In the genomic region with DNA sequence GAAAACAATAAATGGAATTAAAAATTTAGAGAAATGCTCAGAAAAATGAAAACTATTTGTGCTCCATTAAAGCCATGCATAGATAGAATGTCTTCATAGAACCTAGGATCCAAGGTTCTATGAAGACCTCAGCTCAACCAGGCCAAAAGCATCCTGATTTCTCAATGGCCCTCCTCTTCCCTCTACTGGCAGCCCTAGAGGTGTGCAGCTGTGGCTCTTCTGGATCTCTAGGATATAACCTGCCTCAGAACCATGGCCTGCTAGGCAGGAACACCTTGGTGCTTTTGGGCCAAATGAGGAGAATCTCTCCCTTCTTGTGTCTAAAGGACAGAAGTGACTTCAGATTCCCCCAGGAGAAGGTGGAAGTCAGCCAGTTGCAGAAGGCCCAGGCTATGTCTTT, we compare ENCODE assay signal across 8 cellular contexts. TPM values are rescaled to one million over a fixed set of nuclear protein-coding genes. Genes with fewer than 3 reads are reported as not detected.
DNase-seq lines count a peak whose midpoint lies in the region; ATAC-seq and TF ChIP-seq lines count a peak whose summit lies in the region.

No MANE protein-coding gene starts in this region.

- H3K27ac ChIP-seq in CD4-positive, CD25-positive, alpha-beta regulatory T cell (ENCODE audit: insufficient read depth, low read length, poor library complexity, severe bottlenecking), result no peak overlapping the region
- H3K27ac ChIP-seq in PC-9, result no peak overlapping the region
- no peak overlapping the region for H3K27ac ChIP-seq in endodermal cell (ENCODE audit: low read depth, low read length)
- H3K27ac ChIP-seq in neutrophil, result no peak overlapping the region

- TF ChIP-seq CTCF in PC-9 (conservative IDR thresholded peaks at IDR 0.05), result peak; percentile 65
- TF ChIP-seq CTCF in endodermal cell (conservative IDR thresholded peaks at IDR 0.05), result peak; percentile 92
- TF ChIP-seq CTCF in neutrophil (IDR thresholded peaks at IDR 0.05), result peak; percentile 22

- intact Hi-C loops in PC-9 (cut with micrococcal nuclease; ENCODE audit: unreplicated experiment), result no loop called here
- intact Hi-C loops in activated T-helper 1 cell treated with anti-CD3 and anti-CD28 coated beads, Interleukin-12 subunit alpha, Interleukin-12 subunit beta, Interleukin-2, Interleukin-4 antibody, amounts not matched to agents 30 ng/mL and 10 ng/mL and 1 ng/mL, durations not matched to agents 14 hours and 24 hours and 36 hours (cut with micrococcal nuclease), result loop anchor here (1.0 to 2.0 kb wide), 3 partner anchors 129 to 221 kb away; no protein-coding TSS in a partner anchor

- POLR2A ChIA-PET in PC-9 (lab: Charles Lee; ENCODE audit: unreplicated experiment), result interaction anchor here (0.6 kb wide), 1 partner anchor 1865 kb away, joined by 7 read pairs; no protein-coding TSS in a partner anchor

- no TSS peak for BruUV-seq in PC-9 (replicated peaks; lab: Mats Ljungman, UMichigan)

- H3K4me1 ChIP-seq in CD4-positive, CD25-positive, alpha-beta regulatory T cell (ENCODE audit: control insufficient read depth, insufficient read depth, low read length, poor library complexity, severe bottlenecking), result no peaks in the 10 kb centered on the region
- H3K4me1 ChIP-seq in PC-9 (replicated peaks; ENCODE audit: insufficient read depth) (peaks cover 14% of the 10 kb centered on the region), endodermal cell (ENCODE audit: control insufficient read depth, insufficient read depth, low read length) (no peaks in the 10 kb centered on the region), neutrophil (ENCODE audit: control insufficient read depth in 1 of 2, insufficient read depth in 1 of 2, low read depth in 1 of 2, low read length in 1 of 2) (no peaks in the 10 kb centered on the region)

- peak in 2 of 3 donors; percentile 5 to 36 for DNase-seq in CD4-positive, CD25-positive, alpha-beta regulatory T cell
- DNase-seq in PC-9 (no peak), endodermal cell (peak; percentile 71), ureter (ENCODE audit: low spot score) (no peak)
- no peak for DNase-seq in activated T-helper 1 cell treated with anti-CD3 and anti-CD28 coated beads, Interleukin-12 subunit alpha, Interleukin-12 subunit beta, Interleukin-2, Interleukin-4 antibody, amounts not matched to agents 30 ng/mL and 10 ng/mL and 1 ng/mL, durations not matched to agents 14 hours and 24 hours and 36 hours (ENCODE audit: low spot score)

- peaks cover 3% of the 10 kb centered on the region for H3K27me3 ChIP-seq in CD4-positive, CD25-positive, alpha-beta regulatory T cell (ENCODE audit: control insufficient read depth, insufficient read depth, low read length)
- H3K27me3 ChIP-seq in PC-9 (ENCODE audit: insufficient read depth, low read depth) (no peaks in the 10 kb centered on the region), endodermal cell (ENCODE audit: control insufficient read depth, insufficient read depth, low read length, poor library complexity, severe bottlenecking) (no peaks in the 10 kb centered on the region), neutrophil (peaks cover 5% of the 10 kb centered on the region)

- H3K27ac Mint-ChIP-seq in CD4-positive, CD25-positive, alpha-beta regulatory T cell, result no peak overlapping the region
- H3K27ac Mint-ChIP-seq in endodermal cell, result no peak overlapping the region
- no peak overlapping the region for H3K27ac Mint-ChIP-seq in activated T-helper 1 cell treated with anti-CD3 and anti-CD28 coated beads, Interleukin-12 subunit alpha, Interleukin-12 subunit beta, Interleukin-2, Interleukin-4 antibody, amounts not matched to agents 30 ng/mL and 10 ng/mL and 1 ng/mL, durations not matched to agents 14 hours and 24 hours and 36 hours

- CTCF ChIA-PET in PC-9 (lab: Charles Lee), result no interaction called here

- H3K9me2 ChIP-seq in PC-9 (ENCODE audit: insufficient read depth), result no peaks in the 10 kb centered on the region

- H3K4me3 ChIP-seq in CD4-positive, CD25-positive, alpha-beta regulatory T cell (ENCODE audit: low read depth, low read length), result no peak overlapping the region
- H3K4me3 ChIP-seq in PC-9 (no peak overlapping the region), endodermal cell (ENCODE audit: low read length) (no peak overlapping the region), neutrophil (ENCODE audit: low read depth in 1 of 2, low read length in 1 of 2) (no peak overlapping the region)

- H3F3A ChIP-seq in PC-9 (ENCODE audit: insufficient read depth, low read depth), result no peaks in the 10 kb centered on the region

- H3K9ac ChIP-seq in endodermal cell (ENCODE audit: extremely low read depth, low read length, poor library complexity, severe bottlenecking), result no peak overlapping the region

- no peak overlapping the region for H3K4me2 ChIP-seq in PC-9

- no peaks in the 10 kb centered on the region for H3K36me3 ChIP-seq in CD4-positive, CD25-positive, alpha-beta regulatory T cell (ENCODE audit: control insufficient read depth, insufficient read depth, low read length)
- H3K36me3 ChIP-seq in PC-9 (ENCODE audit: low read depth) (no peaks in the 10 kb centered on the region), endodermal cell (ENCODE audit: control insufficient read depth, insufficient read depth, low read length) (no peaks in the 10 kb centered on the region), neutrophil (no peaks in the 10 kb centered on the region)

- no peaks in the 10 kb centered on the region for H3K79me2 ChIP-seq in PC-9 (ENCODE audit: low read depth)

- peak in 1 of 2 donors; percentile 39 for ATAC-seq in CD4-positive, CD25-positive, alpha-beta regulatory T cell (ENCODE audit: low read depth in 2 of 2)
- ATAC-seq in GM18858 (IDR thresholded peaks at IDR 0.05; ENCODE audit: unreplicated experiment), result peak; percentile 82
- ATAC-seq in HG03064 (IDR thresholded peaks at IDR 0.05; ENCODE audit: low read depth, unreplicated experiment), result peak; percentile 65

- peaks cover 15% of the 10 kb centered on the region for H3K27me3 Mint-ChIP-seq in CD4-positive, CD25-positive, alpha-beta regulatory T cell
- peaks cover 4% of the 10 kb centered on the region for H3K27me3 Mint-ChIP-seq in endodermal cell (ENCODE audit: insufficient read depth)
- peaks cover 28% of the 10 kb centered on the region for H3K27me3 Mint-ChIP-seq in activated T-helper 1 cell treated with anti-CD3 and anti-CD28 coated beads, Interleukin-12 subunit alpha, Interleukin-12 subunit beta, Interleukin-2, Interleukin-4 antibody, amounts not matched to agents 30 ng/mL and 10 ng/mL and 1 ng/mL, durations not matched to agents 14 hours and 24 hours and 36 hours (ENCODE audit: insufficient read depth)

- no peaks in the 10 kb centered on the region for H4K20me1 ChIP-seq in PC-9 (ENCODE audit: insufficient read depth)

- no peaks in the 10 kb centered on the region for H3K4me1 Mint-ChIP-seq in CD4-positive, CD25-positive, alpha-beta regulatory T cell
- peaks cover 18% of the 10 kb centered on the region for H3K4me1 Mint-ChIP-seq in endodermal cell
- H3K4me1 Mint-ChIP-seq in activated T-helper 1 cell treated with anti-CD3 and anti-CD28 coated beads, Interleukin-12 subunit alpha, Interleukin-12 subunit beta, Interleukin-2, Interleukin-4 antibody, amounts not matched to agents 30 ng/mL and 10 ng/mL and 1 ng/mL, durations not matched to agents 14 hours and 24 hours and 36 hours (ENCODE audit: low read depth), result no peaks in the 10 kb centered on the region

- no peaks in the 10 kb centered on the region for H3K36me3 Mint-ChIP-seq in CD4-positive, CD25-positive, alpha-beta regulatory T cell
- no peaks in the 10 kb centered on the region for H3K36me3 Mint-ChIP-seq in endodermal cell (ENCODE audit: low read depth)
- no peaks in the 10 kb centered on the region for H3K36me3 Mint-ChIP-seq in activated T-helper 1 cell treated with anti-CD3 and anti-CD28 coated beads, Interleukin-12 subunit alpha, Interleukin-12 subunit beta, Interleukin-2, Interleukin-4 antibody, amounts not matched to agents 30 ng/mL and 10 ng/mL and 1 ng/mL, durations not matched to agents 14 hours and 24 hours and 36 hours (ENCODE audit: low read depth)

- H3K4me3 Mint-ChIP-seq in CD4-positive, CD25-positive, alpha-beta regulatory T cell, result no peak overlapping the region
- no peak overlapping the region for H3K4me3 Mint-ChIP-seq in endodermal cell
- no peak overlapping the region for H3K4me3 Mint-ChIP-seq in activated T-helper 1 cell treated with anti-CD3 and anti-CD28 coated beads, Interleukin-12 subunit alpha, Interleukin-12 subunit beta, Interleukin-2, Interleukin-4 antibody, amounts not matched to agents 30 ng/mL and 10 ng/mL and 1 ng/mL, durations not matched to agents 14 hours and 24 hours and 36 hours

- no peaks in the 10 kb centered on the region for H3K9me3 ChIP-seq in CD4-positive, CD25-positive, alpha-beta regulatory T cell (ENCODE audit: control insufficient read depth in 2 of 2, low read length in 2 of 2)
- H3K9me3 ChIP-seq in PC-9 (ENCODE audit: insufficient read depth, low read depth) (no peaks in the 10 kb centered on the region), endodermal cell (ENCODE audit: control insufficient read depth, low read length) (no peaks in the 10 kb centered on the region), neutrophil (no peaks in the 10 kb centered on the region)

- H2AFZ ChIP-seq in PC-9, result no peak overlapping the region

- H3K9me3 Mint-ChIP-seq in CD4-positive, CD25-positive, alpha-beta regulatory T cell, result peaks cover 0 to 3% (median 0%) of the 10 kb centered on the region in 7 donors
- H3K9me3 Mint-ChIP-seq in endodermal cell, result peaks cover 5% of the 10 kb centered on the region
- H3K9me3 Mint-ChIP-seq in activated T-helper 1 cell treated with anti-CD3 and anti-CD28 coated beads, Interleukin-12 subunit alpha, Interleukin-12 subunit beta, Interleukin-2, Interleukin-4 antibody, amounts not matched to agents 30 ng/mL and 10 ng/mL and 1 ng/mL, durations not matched to agents 14 hours and 24 hours and 36 hours, result no peaks in the 10 kb centered on the region

RNA-seq across cellular contexts. Expression of a gene that starts 15.1 kb away (rescaled TPM):
- total RNA-seq in CD4-positive, CD25-positive, alpha-beta regulatory T cell, result not detected
- not detected for polyA plus RNA-seq in CD4-positive, CD25-positive, alpha-beta regulatory T cell
- total RNA-seq in PC-9 (2021) (not detected in 2 replicates), endodermal cell (not detected), ureter (not detected)
- not detected for polyA plus RNA-seq in endodermal cell (2013, experiment 1 of 2)
- polyA plus RNA-seq in endodermal cell (2013, experiment 2 of 2), result not detected
- total RNA-seq in activated T-helper 1 cell treated with anti-CD3 and anti-CD28 coated beads, Interleukin-12 subunit alpha, Interleukin-12 subunit beta, Interleukin-2, Interleukin-4 antibody, amounts not matched to agents 30 ng/mL and 10 ng/mL and 1 ng/mL, durations not matched to agents 14 hours and 24 hours and 36 hours, result not detected in 2 replicates

RNA-seq across cellular contexts. Expression of a gene that starts 26.8 kb away (rescaled TPM):
- not detected for total RNA-seq in CD4-positive, CD25-positive, alpha-beta regulatory T cell
- polyA plus RNA-seq in CD4-positive, CD25-positive, alpha-beta regulatory T cell, result not detected
- total RNA-seq in PC-9 (2021), result 3.5 and 4.7 TPM in 2 replicates
- 1 to 10 TPM; 1.5 to 2.0 TPM for total RNA-seq in endodermal cell
- not detected for polyA plus RNA-seq in endodermal cell (2013, experiment 1 of 2)
- not detected for polyA plus RNA-seq in endodermal cell (2013, experiment 2 of 2)
- total RNA-seq in activated T-helper 1 cell treated with anti-CD3 and anti-CD28 coated beads, Interleukin-12 subunit alpha, Interleukin-12 subunit beta, Interleukin-2, Interleukin-4 antibody, amounts not matched to agents 30 ng/mL and 10 ng/mL and 1 ng/mL, durations not matched to agents 14 hours and 24 hours and 36 hours, result not detected in 2 replicates
- total RNA-seq in ureter, result 5.4 TPM

RNA-seq across cellular contexts. Expression of a gene that starts 46.4 kb away (rescaled TPM):
- not detected for total RNA-seq in CD4-positive, CD25-positive, alpha-beta regulatory T cell
- not detected for polyA plus RNA-seq in CD4-positive, CD25-positive, alpha-beta regulatory T cell
- total RNA-seq in PC-9 (2021) (not detected in 2 replicates), endodermal cell (not detected), ureter (not detected)
- not detected for polyA plus RNA-seq in endodermal cell (2013, experiment 1 of 2)
- polyA plus RNA-seq in endodermal cell (2013, experiment 2 of 2), result not detected
- total RNA-seq in activated T-helper 1 cell treated with anti-CD3 and anti-CD28 coated beads, Interleukin-12 subunit alpha, Interleukin-12 subunit beta, Interleukin-2, Interleukin-4 antibody, amounts not matched to agents 30 ng/mL and 10 ng/mL and 1 ng/mL, durations not matched to agents 14 hours and 24 hours and 36 hours, result not detected in 2 replicates

Comparison
In these comparisons a context has a peak if more than half of its experiments do, and no peak if none do; other contexts are left out.
1. DNase-seq: peak in CD4-positive, CD25-positive, alpha-beta regulatory T cell (2 of 3) and endodermal cell (single experiment); none in PC-9 (0 of 2), activated T-helper 1 cell treated with anti-CD3 and anti-CD28 coated beads, Interleukin-12 subunit alpha, Interleukin-12 subunit beta, Interleukin-2, Interleukin-4 antibody, amounts not matched to agents 30 ng/mL and 10 ng/mL and 1 ng/mL, durations not matched to agents 14 hours and 24 hours and 36 hours (single experiment) and ureter (single experiment).
2. CTCF ChIP-seq: peak in every context shown above with its lines; median percentile 92 in endodermal cell; 65 in PC-9; 22 in neutrophil.